ENCODE assay signal across 8 cellular contexts in genomic region chr11:95150977-95151684, GRCh38.
DNase-seq lines count a peak whose midpoint lies in the region; ATAC-seq and TF ChIP-seq lines count a peak whose summit lies in the region.

No MANE protein-coding gene starts in this region.

- peak overlapping the region; percentile 50 for H3K4me3 ChIP-seq in retinal pigment epithelial cell (ENCODE audit: low read length)

- TF ChIP-seq CTCF in GM12872 (IDR thresholded peaks at IDR 0.05; ENCODE audit: insufficient read depth, low read depth, low read length) = peak; percentile 81
- peak; percentile 69 for TF ChIP-seq CTCF in retinal pigment epithelial cell (conservative IDR thresholded peaks at IDR 0.05; ENCODE audit: low read depth, low read length)

- peak; percentile 54 for DNase-seq in NCI-H1048 (lab: John Stamatoyannopoulos, UW)
- DNase-seq in T-helper 22 cell (ENCODE audit: low read depth) = peak; percentile 81
- peak; percentile 96 for DNase-seq in astrocyte of the hippocampus (ENCODE audit: low read depth, low spot score)
- DNase-seq in hypothalamus (lab: John Stamatoyannopoulos, UW) = peak; percentile 53 to 93 (median 84)
- DNase-seq in retinal pigment epithelial cell (ENCODE audit: low read depth) = peak; percentile 67
- DNase-seq in SHP77 treated with DMSO at 0.1 percent for 48 hours (lab: John Stamatoyannopoulos, UW) = no peak

- ATAC-seq in HG02588 (IDR thresholded peaks at IDR 0.05; ENCODE audit: unreplicated experiment) = peak; percentile 86
